Comparison of ENCODE assay signal across 14 cellular contexts in the genomic region with DNA sequence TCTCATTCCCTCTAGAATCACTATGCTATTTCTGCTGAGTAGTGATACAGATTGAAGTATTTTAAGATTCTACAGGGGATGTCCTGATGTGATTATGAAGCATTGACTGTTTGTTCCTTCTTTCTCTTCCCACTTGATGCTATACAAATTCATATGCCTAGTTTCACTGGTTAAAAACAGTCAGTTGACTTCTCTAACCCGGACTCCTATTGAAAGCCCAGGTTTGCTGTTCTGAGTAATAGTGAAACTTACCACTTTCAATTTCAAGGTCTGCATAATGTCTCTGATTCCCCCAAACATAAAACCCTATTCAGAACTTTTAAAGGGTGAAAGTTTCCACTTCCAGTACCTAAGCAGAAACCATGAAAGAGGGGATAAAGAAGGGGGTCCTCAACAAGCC.
DNase-seq lines count a peak whose midpoint lies in the region; ATAC-seq, FAIRE-seq and TF ChIP-seq lines count a peak whose summit lies in the region.
"Had no signal": no experiment of that assay in that cellular context is flagged by ENCODE, and none has a peak within 500 bp of the region (broad histone marks: within the 10 kb centered on the region; RNA-seq: fewer than 3 reads in every experiment).

No MANE protein-coding gene starts in this region.

- ATAC-seq in GM19438 (IDR thresholded peaks at IDR 0.05; ENCODE audit: low read depth, unreplicated experiment) (peak; percentile 98), HG02870 (IDR thresholded peaks at IDR 0.05; ENCODE audit: unreplicated experiment) (peak; percentile 98), HG03565 (IDR thresholded peaks at IDR 0.05; ENCODE audit: unreplicated experiment) (peak; percentile 99)
- ATAC-seq: SK-N-SH treated with all-trans-retinoic acid at 6 μM for 48 hours had no signal

- TF ChIP-seq CTCF in GM13976 (IDR thresholded peaks at IDR 0.05; ENCODE audit: borderline replicate concordance, control extremely low read depth, extremely low read depth, insufficient read depth, missing control alignments) = no peak

- peaks cover 0 to 5% (median 2%) of the 10 kb centered on the region in 3 donors for H3K27me3 Mint-ChIP-seq in immature natural killer cell (ENCODE audit: low read depth in 3 of 3)
- H3K27me3 Mint-ChIP-seq: B cell had no signal

- DNase-seq in GM13976 (ENCODE audit: low spot score) (peak; percentile 22), urothelium cell line (ENCODE audit: low spot score) (no peak), HT-29 (ENCODE audit: low spot score) (no peak), immature natural killer cell (no peak)
- DNase-seq in activated CD4-positive, alpha-beta T cell treated with anti-CD3 and anti-CD28 coated beads for 1 hour = no peak
- DNase-seq: NCI-H2227 treated with DMSO at 0.1 percent for 48 hours; stimulated activated CD4-positive, alpha-beta T cell treated with anti-CD3 and anti-CD28 coated beads, Interleukin-1b, Interleukin-23, amount 100 ng/mL, for 48 hours; substantia nigra had no signal

- no peaks in the 10 kb centered on the region for H3K4me1 Mint-ChIP-seq in immature natural killer cell
- H3K4me1 Mint-ChIP-seq: B cell, neural progenitor cell had no signal

- peaks cover 6 to 32% (median 19%) of the 10 kb centered on the region in 6 donors for H3K9me3 Mint-ChIP-seq in immature natural killer cell
- H3K9me3 Mint-ChIP-seq: neural progenitor cell had no signal

- no peaks in the 10 kb centered on the region for H3K36me3 Mint-ChIP-seq in immature natural killer cell
- H3K36me3 Mint-ChIP-seq: neural progenitor cell had no signal

- H3K27ac Mint-ChIP-seq in immature natural killer cell = no peak overlapping the region
- H3K27ac Mint-ChIP-seq: B cell, neural progenitor cell had no signal

- no peak overlapping the region for H3K4me3 Mint-ChIP-seq in immature natural killer cell
- H3K4me3 Mint-ChIP-seq: B cell, neural progenitor cell had no signal

- in situ Hi-C loops in GM13976 (cut with MboI; ENCODE audit: low sequenced_read_pairs, unreplicated experiment) = no loop called here

- no peak for FAIRE-seq in urothelium cell line (lab: Jason Lieb, UNC)
